Comparison of ENCODE assay signal across 12 cellular contexts in genomic region chr12:104083769-104084475, GRCh38. TPM values are rescaled to one million over a fixed set of nuclear protein-coding genes. Genes with fewer than 3 reads are reported as not detected.
DNase-seq lines count a peak whose midpoint lies in the region; ATAC-seq, FAIRE-seq and TF ChIP-seq lines count a peak whose summit lies in the region.
"Had no signal": no experiment of that assay in that cellular context is flagged by ENCODE, and none has a peak within 500 bp of the region (broad histone marks: within the 10 kb centered on the region; RNA-seq: fewer than 3 reads in every experiment).

No MANE protein-coding gene starts in this region.

- FAIRE-seq in GM12892 (lab: Jason Lieb, UNC) = peak; percentile 30

- no peak overlapping the region for H3K4me3 Mint-ChIP-seq in central memory CD8-positive, alpha-beta T cell
- H3K4me3 Mint-ChIP-seq: CD8-positive, alpha-beta memory T cell had no signal

- peaks cover 10% of the 10 kb centered on the region for H3K4me1 Mint-ChIP-seq in central memory CD8-positive, alpha-beta T cell

- H3K36me3 Mint-ChIP-seq in central memory CD8-positive, alpha-beta T cell (ENCODE audit: insufficient read depth) = peaks cover 43% of the 10 kb centered on the region

- H3K9me3 Mint-ChIP-seq in central memory CD8-positive, alpha-beta T cell = no peaks in the 10 kb centered on the region
- H3K9me3 Mint-ChIP-seq: CD8-positive, alpha-beta memory T cell had no signal

- no peaks in the 10 kb centered on the region for H3K27me3 Mint-ChIP-seq in central memory CD8-positive, alpha-beta T cell
- H3K27me3 Mint-ChIP-seq: CD8-positive, alpha-beta memory T cell had no signal

- intact Hi-C loops in sciatic nerve (cut with DNase I) = no loop called here

- ATAC-seq in GM19351 (IDR thresholded peaks at IDR 0.05; ENCODE audit: unreplicated experiment) (peak; percentile 99), HG03095 (IDR thresholded peaks at IDR 0.05; ENCODE audit: unreplicated experiment) (peak; percentile 75), sciatic nerve (no peak)
- ATAC-seq in central memory CD8-positive, alpha-beta T cell (replicated peaks; ENCODE audit: extremely low read depth, poor library complexity, severe bottlenecking) = no peak
- ATAC-seq: psoas muscle, Right ventricle myocardium inferior had no signal

- DNase-seq in GM12892 (ENCODE audit: insufficient read length) = no peak
- no peak for DNase-seq in central memory CD8-positive, alpha-beta T cell (ENCODE audit: low spot score in 2 of 2)
- no peak for DNase-seq in sciatic nerve (ENCODE audit: low spot score)
- no peak for DNase-seq in NCI-H69 (lab: John Stamatoyannopoulos, UW)
- no peak for DNase-seq in NCI-H187 (lab: John Stamatoyannopoulos, UW)
- no peak for DNase-seq in Ammon's horn (ENCODE audit: low spot score)
- DNase-seq: CD8-positive, alpha-beta memory T cell; central memory CD4-positive, alpha-beta T cell; psoas muscle had no signal

- peak overlapping the region; percentile 10 for H3K27ac Mint-ChIP-seq in central memory CD8-positive, alpha-beta T cell (ENCODE audit: low read depth)

- TF ChIP-seq POLR2A in GM12892 (IDR thresholded peaks at IDR 0.05; ENCODE audit: low read depth, low read length) = no peak

RNA-seq across cellular contexts. Expression of gene HCFC2, which starts 19.6 kb away (rescaled TPM):
- 7.4 TPM for polyA plus RNA-seq in GM12892 (2012; ENCODE audit: missing spikeins)
- total RNA-seq in sciatic nerve = 37.2 TPM

RNA-seq across cellular contexts. Expression of gene GLT8D2, which starts 33.9 kb away (rescaled TPM):
- 1.2 TPM for polyA plus RNA-seq in GM12892 (2012; ENCODE audit: missing spikeins)
- total RNA-seq in sciatic nerve = 44.8 TPM
- polyA plus RNA-seq: CD8-positive, alpha-beta memory T cell had no signal

RNA-seq across cellular contexts. Expression of gene NFYB, which starts 54.1 kb away (rescaled TPM):
- 38.7 TPM for polyA plus RNA-seq in GM12892 (2012; ENCODE audit: missing spikeins)
- 47.9 TPM for total RNA-seq in sciatic nerve

Comparison
In these comparisons a context has a peak if more than half of its experiments do, and no peak if none do; other contexts are left out.
1. ATAC-seq: peak in GM19351 (single experiment) and HG03095 (single experiment); none in central memory CD8-positive, alpha-beta T cell (single experiment) and sciatic nerve (single experiment).